ENCODE assay signal across 13 cellular contexts in the genomic region with DNA sequence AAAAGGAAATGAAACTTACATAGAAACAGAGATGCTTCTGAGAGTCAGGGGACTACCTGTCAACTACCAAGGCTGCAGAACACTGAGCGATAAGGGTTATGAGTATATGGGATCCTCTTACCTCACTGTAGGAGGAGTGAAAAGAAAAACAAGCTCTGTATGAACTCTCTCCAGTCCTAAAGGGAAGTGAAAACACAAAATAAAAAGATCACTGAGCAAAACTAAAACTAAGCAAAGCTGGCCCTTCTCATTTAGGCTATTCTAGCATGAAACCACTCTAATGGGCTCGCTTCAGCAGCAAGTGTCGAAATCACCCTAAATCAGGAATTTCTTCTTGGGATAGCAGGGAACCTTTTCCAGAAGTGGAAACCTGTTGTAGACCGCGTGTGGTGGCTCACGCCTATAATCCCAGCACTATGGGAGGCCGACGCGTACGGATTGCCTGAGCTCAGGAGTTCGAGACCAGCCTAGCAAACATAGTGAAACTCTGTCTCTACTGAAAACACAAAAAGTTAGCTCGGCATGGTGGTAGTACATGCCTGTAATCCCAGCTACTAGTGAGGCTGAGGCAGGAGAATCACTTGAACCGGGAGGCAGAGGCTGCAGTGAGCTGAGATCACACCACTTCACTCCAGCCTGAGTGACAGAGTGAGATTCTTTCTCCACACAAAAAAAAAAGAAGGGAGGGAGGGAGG. TPM values are rescaled to one million over a fixed set of nuclear protein-coding genes. Genes with fewer than 3 reads are reported as not detected.
DNase-seq lines count a peak whose midpoint lies in the region; ATAC-seq and TF ChIP-seq lines count a peak whose summit lies in the region.
"Had no signal": no experiment of that assay in that cellular context is flagged by ENCODE, and none has a peak within 500 bp of the region (broad histone marks: within the 10 kb centered on the region; RNA-seq: fewer than 3 reads in every experiment).

No MANE protein-coding gene starts in this region.

- no peak for TF ChIP-seq CTCF in RWPE1 (conservative IDR thresholded peaks at IDR 0.05; ENCODE audit: low read depth)
- TF ChIP-seq CTCF in right atrium auricular region (IDR thresholded peaks at IDR 0.05) = no peak

- H3K27me3 ChIP-seq in right atrium auricular region (no peaks in the 10 kb centered on the region), mesendoderm (ENCODE audit: insufficient read depth, low read length, poor library complexity) (no peaks in the 10 kb centered on the region)

- H3K27ac ChIP-seq in RWPE1 = no peak overlapping the region
- H3K27ac ChIP-seq in right atrium auricular region = no peak overlapping the region
- no peak overlapping the region for H3K27ac ChIP-seq in mesendoderm (ENCODE audit: low read depth, low read length)
- H3K27ac ChIP-seq: GM23248, psoas muscle had no signal

- no CpG with 5 or more reads among the region's 13 CpGs for WGBS in mesendoderm (ENCODE audit: extremely low coverage, insufficient coverage, low lambda C conversion rate)

- H3K79me2 ChIP-seq in mesendoderm (ENCODE audit: control insufficient read depth, insufficient read depth, low read length) = no peaks in the 10 kb centered on the region

- H3K27me3 Mint-ChIP-seq in activated T-cell treated with anti-CD3 and anti-CD28 coated beads, Interleukin-2, amount 50 U/mL, for 24 hours = no peaks in the 10 kb centered on the region

- H2BK5ac ChIP-seq in mesendoderm (ENCODE audit: low read length) = no peak overlapping the region

- POLR2A ChIA-PET in RWPE1 (lab: Yijun Ruan, JAX; ENCODE audit: low non-redundant PET) = no interaction called here

- H3K36me3 ChIP-seq in right atrium auricular region (peaks cover 78% of the 10 kb centered on the region), mesendoderm (ENCODE audit: control insufficient read depth, insufficient read depth, low read length) (peaks cover 1% of the 10 kb centered on the region)

- H4K5ac ChIP-seq in mesendoderm (ENCODE audit: low read length) = no peak overlapping the region

- H3K4me1 ChIP-seq in right atrium auricular region = no peaks in the 10 kb centered on the region
- no peaks in the 10 kb centered on the region for H3K4me1 ChIP-seq in mesendoderm (ENCODE audit: control insufficient read depth, low read depth, low read length)
- H3K4me1 ChIP-seq: psoas muscle had no signal

- DNase-seq in DMS53 (lab: John Stamatoyannopoulos, UW) = peak; percentile 55
- no peak for DNase-seq in RWPE1 (ENCODE audit: low spot score)
- no peak for DNase-seq in right atrium auricular region (ENCODE audit: low spot score)
- no peak for DNase-seq in activated T-cell treated with anti-CD3 and anti-CD28 coated beads, Interleukin-2, amount 50 U/mL, for 24 hours
- no peak for DNase-seq in mesendoderm
- DNase-seq: activated CD4-positive, CD25-positive, alpha-beta regulatory T cell; GM23248; psoas muscle; RPMI8226 had no signal

- no peaks in the 10 kb centered on the region for H3K79me1 ChIP-seq in mesendoderm (ENCODE audit: low read length)

- H3K4me2 ChIP-seq in mesendoderm (ENCODE audit: low read length) = no peak overlapping the region

- no peak overlapping the region for H3K56ac ChIP-seq in mesendoderm (ENCODE audit: low read length)

- no peak overlapping the region for H3K4me3 ChIP-seq in right atrium auricular region
- no peak overlapping the region for H3K4me3 ChIP-seq in mesendoderm (ENCODE audit: low read length)
- H3K4me3 ChIP-seq: GM23248, psoas muscle had no signal

- H3K36me3 Mint-ChIP-seq in activated T-cell treated with anti-CD3 and anti-CD28 coated beads, Interleukin-2, amount 50 U/mL, for 24 hours (ENCODE audit: low read depth) = peaks cover 90% of the 10 kb centered on the region

- H3K9ac ChIP-seq in mesendoderm (ENCODE audit: low read length) = no peak overlapping the region
- H3K9ac ChIP-seq: GM23248 had no signal

- no peak overlapping the region for H2AK5ac ChIP-seq in mesendoderm (ENCODE audit: low read length)

- ATAC-seq in GM19035 (IDR thresholded peaks at IDR 0.05; ENCODE audit: unreplicated experiment) = peak; percentile 98
- ATAC-seq in HG02642 (IDR thresholded peaks at IDR 0.05; ENCODE audit: poor library complexity, unreplicated experiment) = peak; percentile 96
- ATAC-seq in HG03520 (IDR thresholded peaks at IDR 0.05; ENCODE audit: unreplicated experiment) = peak; percentile 98
- ATAC-seq: psoas muscle had no signal

- H3K4me3 Mint-ChIP-seq in activated T-cell treated with anti-CD3 and anti-CD28 coated beads, Interleukin-2, amount 50 U/mL, for 24 hours = no peak overlapping the region

- no peak overlapping the region for H3K27ac Mint-ChIP-seq in activated T-cell treated with anti-CD3 and anti-CD28 coated beads, Interleukin-2, amount 50 U/mL, for 24 hours

- CTCF ChIA-PET in RWPE1 (lab: Yijun Ruan, JAX) = no interaction called here

- no peak overlapping the region for H2BK15ac ChIP-seq in mesendoderm (replicated peaks; ENCODE audit: low read depth)

- no peaks in the 10 kb centered on the region for H3K9me3 ChIP-seq in right atrium auricular region
- H3K9me3 ChIP-seq: psoas muscle had no signal

- no peak overlapping the region for H4K8ac ChIP-seq in mesendoderm (ENCODE audit: low read depth, low read length)

- no peaks in the 10 kb centered on the region for H3K4me1 Mint-ChIP-seq in activated T-cell treated with anti-CD3 and anti-CD28 coated beads, Interleukin-2, amount 50 U/mL, for 24 hours (ENCODE audit: low read depth)

- no peak overlapping the region for H3K23ac ChIP-seq in mesendoderm (ENCODE audit: low read length)

- no peak overlapping the region for H3K18ac ChIP-seq in mesendoderm (ENCODE audit: low read length)

- H3K4ac ChIP-seq in mesendoderm (ENCODE audit: low read depth, low read length) = no peak overlapping the region

- no peak overlapping the region for H2BK120ac ChIP-seq in mesendoderm (ENCODE audit: low read depth, low read length)

- no peaks in the 10 kb centered on the region for H3K9me3 Mint-ChIP-seq in activated T-cell treated with anti-CD3 and anti-CD28 coated beads, Interleukin-2, amount 50 U/mL, for 24 hours

RNA-seq across cellular contexts. Expression of gene DCLRE1C, which starts 27.0 kb away (rescaled TPM):
- 1 to 10 TPM; 2.9 to 4.1 TPM for total RNA-seq in right atrium auricular region
- polyA plus RNA-seq in mesendoderm (2013, experiment 1 of 2) = 2.3 TPM
- 2.1 TPM for polyA plus RNA-seq in mesendoderm (2013, experiment 2 of 2)

RNA-seq across cellular contexts. Expression of gene MEIG1, which starts 32.3 kb away (rescaled TPM):
- total RNA-seq in right atrium auricular region = not detected
- 0.14 TPM for polyA plus RNA-seq in mesendoderm (2013, experiment 1 of 2)
- polyA plus RNA-seq in mesendoderm (2013, experiment 2 of 2) = 0.35 TPM
- total RNA-seq: GM23248, psoas muscle had no signal
- polyA plus RNA-seq: adipose tissue had no signal

RNA-seq across cellular contexts. Expression of gene SUV39H2, which starts 48.2 kb away (rescaled TPM):
- total RNA-seq in right atrium auricular region = 1 to 10 TPM; 1.9 to 3.0 TPM
- polyA plus RNA-seq in mesendoderm (2013, experiment 1 of 2) = 70.7 TPM
- polyA plus RNA-seq in mesendoderm (2013, experiment 2 of 2) = 74.8 TPM
